In genomic region chr6:66145867-66146266, GRCh38 we compare ENCODE assay signal across 9 cellular contexts.
"Had no signal": no experiment of that assay in that cellular context is flagged by ENCODE, and none has a peak within 500 bp of the region (broad histone marks: within the 10 kb centered on the region; RNA-seq: fewer than 3 reads in every experiment).

No MANE protein-coding gene starts in this region.

- H3K4me3 Mint-ChIP-seq: GM23338, H9, HFFc6 had no signal

- H3K9me3 ChIP-seq: HAP-1 had no signal

- H3K4me3 ChIP-seq: GM23248, GM23338, HAP-1 had no signal

- ATAC-seq: GM23338, HCT116 had no signal

- H3K4me1 Mint-ChIP-seq: GM23338, H9 had no signal

- H3K27ac Mint-ChIP-seq: GM23338, HFFc6 had no signal

- H3K27ac ChIP-seq: GM23248 had no signal

- H3K36me3 ChIP-seq: HAP-1 had no signal

- DNase-seq: GM23248, GOT3, H7, H9, HCEC 1CT, HFFc6 had no signal

- H3K4me1 ChIP-seq: HAP-1 had no signal
